15 cellular contexts compared by ENCODE assay signal in the genomic region with DNA sequence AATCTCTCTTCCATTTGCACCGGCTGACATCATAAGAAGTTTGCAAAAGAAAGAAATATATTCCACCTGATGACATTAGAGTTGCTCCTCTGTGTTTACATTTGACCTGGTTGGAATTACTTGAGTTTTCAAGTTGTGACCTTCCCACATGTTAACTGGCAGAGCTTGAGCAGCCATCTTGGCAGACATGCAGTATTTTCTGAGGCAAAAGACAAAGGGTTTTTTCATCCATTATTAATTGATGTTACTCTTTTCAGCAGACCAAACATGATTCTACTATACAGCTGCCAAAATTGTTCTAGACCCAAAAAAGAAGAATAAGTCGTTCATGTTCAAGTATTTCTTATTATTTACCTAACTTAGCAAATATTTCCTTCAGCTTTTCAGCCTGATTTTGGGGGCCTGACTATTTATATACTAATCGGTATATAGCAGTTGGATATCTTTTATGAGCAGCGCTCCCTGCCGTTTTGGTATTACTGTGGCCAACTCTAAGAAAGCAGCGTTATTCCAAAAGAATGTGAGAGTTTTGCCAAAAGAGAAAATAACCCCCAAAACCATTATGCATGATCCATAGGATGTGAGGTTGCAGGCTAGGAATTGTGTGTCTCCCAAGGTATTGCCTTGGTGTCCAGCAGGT.
"Had no signal": no experiment of that assay in that cellular context is flagged by ENCODE, and none has a peak within 500 bp of the region (broad histone marks: within the 10 kb centered on the region; RNA-seq: fewer than 3 reads in every experiment).

No MANE protein-coding gene starts in this region.

- H3K4me1 ChIP-seq: ascending aorta, gastrocnemius medialis, lower lobe of right lung, prostate gland, suprapubic skin had no signal

- H3K36me3 ChIP-seq: gastrocnemius medialis, prostate gland had no signal

- DNase-seq: activated B cell treated with CpG ODN at 0.5 μM for 24 hours; activated CD4-positive, alpha-beta T cell treated with anti-CD3 and anti-CD28 coated beads, Interleukin-2, amount 10 ng/mL, durations not matched to agents 24 days and 14 days; activated naive CD4-positive, alpha-beta T cell treated with Interleukin-2 at 50 U/mL for 16 hours; activated naive CD8-positive, alpha-beta T cell treated with anti-CD3 and anti-CD28 coated beads, Interleukin-2, amount 50 U/mL, for 24 hours; esophagus squamous epithelium; gastrocnemius medialis; kidney glomerular epithelial cell; lower lobe of right lung; naive thymus-derived CD8-positive, alpha-beta T cell; occipital lobe; stimulated activated naive CD4-positive, alpha-beta T cell; T-helper 17 cell had no signal

- H3K4me3 ChIP-seq: ascending aorta, esophagus squamous epithelium, gastrocnemius medialis, lower lobe of right lung, prostate gland, suprapubic skin had no signal

- H3K27me3 ChIP-seq: ascending aorta, esophagus squamous epithelium, gastrocnemius medialis, suprapubic skin had no signal

- H3K9me3 ChIP-seq: ascending aorta, esophagus squamous epithelium, gastrocnemius medialis, lower lobe of right lung, prostate gland, suprapubic skin had no signal
